Comparison of ENCODE assay signal across 8 cellular contexts in genomic region chr17:78359936-78360370, GRCh38. TPM values are rescaled to one million over a fixed set of nuclear protein-coding genes. Genes with fewer than 3 reads are reported as not detected.
A peak's percentile ranks its signal among the peaks of the same experiment; 100 is the strongest.
DNase-seq lines count a peak whose midpoint lies in the region; ATAC-seq and TF ChIP-seq lines count a peak whose summit lies in the region.

Gene SOCS3 (minus strand): TSS chr17:78360077. CDS start chr17:78359095, 982 bp downstream.

- H3K9me3 ChIP-seq in ascending aorta (no peaks in the 10 kb centered on the region), right cardiac atrium (ENCODE audit: control insufficient read depth, low read length) (no peaks in the 10 kb centered on the region)

- intact Hi-C loops in ascending aorta (cut with DNase I) (loop anchor here (1.0 to 2.0 kb wide), 6 partner anchors 18 to 71 kb away; partner anchors contain the start of gene PGS1), right cardiac atrium (cut with DNase I) (loop anchor here (2.0 to 5.0 kb wide), 4 partner anchors 61 to 68 kb away; no protein-coding TSS in a partner anchor)

- H3K27me3 ChIP-seq in ascending aorta (no peaks in the 10 kb centered on the region), right cardiac atrium (ENCODE audit: control insufficient read depth, insufficient read depth) (no peaks in the 10 kb centered on the region)

- ATAC-seq in HG02623 (IDR thresholded peaks at IDR 0.05; ENCODE audit: unreplicated experiment) (peak; percentile 38), right cardiac atrium (peak; percentile 84 to 91)

- peaks cover 11 to 29% of the 10 kb centered on the region in 2 donors for H3K36me3 ChIP-seq in ascending aorta
- H3K36me3 ChIP-seq in urinary bladder (ENCODE audit: insufficient read depth), result no peaks in the 10 kb centered on the region

- TF ChIP-seq CTCF in ascending aorta (IDR thresholded peaks at IDR 0.05), result no peak

- H3K4me1 ChIP-seq in ascending aorta, result peaks cover 7 to 38% of the 10 kb centered on the region in 2 donors
- H3K4me1 ChIP-seq in right cardiac atrium (ENCODE audit: control insufficient read depth, insufficient read depth, low read length), result peaks cover 9% of the 10 kb centered on the region
- peaks cover 2% of the 10 kb centered on the region for H3K4me1 ChIP-seq in urinary bladder (ENCODE audit: insufficient read depth)

- H3K4me3 ChIP-seq in ascending aorta, result peak within 1 kb of the TSS; percentile 83 to 90
- peak within 1 kb of the TSS; percentile 64 for H3K4me3 ChIP-seq in right cardiac atrium (ENCODE audit: low read length)
- peak within 1 kb of the TSS; percentile 61 for H3K4me3 ChIP-seq in urinary bladder (ENCODE audit: low read depth, low read length)

- H3K27ac ChIP-seq in ascending aorta, result peak within 1 kb of the TSS; percentile 95 to 97
- H3K27ac ChIP-seq in right cardiac atrium (ENCODE audit: low read length), result peak within 1 kb of the TSS; percentile 87
- peak within 1 kb of the TSS; percentile 84 for H3K27ac ChIP-seq in urinary bladder (ENCODE audit: low read depth)

- under 1% methylated on average over 66 of the region's 66 CpGs for WGBS in right cardiac atrium
- 1% methylated on average over 66 of the region's 66 CpGs for WGBS in urinary bladder

- peak; percentile 98 for DNase-seq in EL
- peak; percentile 83 for DNase-seq in NCI-H1930 (lab: John Stamatoyannopoulos, UW)
- peak; percentile 91 for DNase-seq in T-helper 9 cell
- DNase-seq in ascending aorta (ENCODE audit: low spot score in 2 of 2), result peak; percentile 94 to 99
- DNase-seq in right cardiac atrium, result peak; percentile 97 to 98 (median 98)
- peak; percentile 87 for DNase-seq in putamen (ENCODE audit: low spot score)

RNA-seq across cellular contexts. Expression of gene SOCS3, which starts in this region (rescaled TPM):
- total RNA-seq in ascending aorta (620 TPM), right cardiac atrium (10 to 100 TPM in 3 of 4 donors, 1 to 10 TPM in 1; 6.6 to 51.2 (median 11.6) TPM), urinary bladder (16.5 TPM)
- polyA plus RNA-seq in right cardiac atrium (52.6 TPM), urinary bladder (152 TPM)

Comparison
In these comparisons a context has a peak if more than half of its experiments do, and no peak if none do; other contexts are left out.
1. Peak in every context shown above with its lines: DNase-seq, ATAC-seq, H3K4me3 ChIP-seq and H3K27ac ChIP-seq.
2. RNA of gene SOCS3 (total RNA-seq): 620 TPM in ascending aorta (single experiment); 16.5 TPM in urinary bladder (single experiment) and 6.6 to 51.2 TPM in right cardiac atrium; every median in the first group is over 10 times any median in the second.